Comparison of ENCODE assay signal across 8 cellular contexts in the genomic region with DNA sequence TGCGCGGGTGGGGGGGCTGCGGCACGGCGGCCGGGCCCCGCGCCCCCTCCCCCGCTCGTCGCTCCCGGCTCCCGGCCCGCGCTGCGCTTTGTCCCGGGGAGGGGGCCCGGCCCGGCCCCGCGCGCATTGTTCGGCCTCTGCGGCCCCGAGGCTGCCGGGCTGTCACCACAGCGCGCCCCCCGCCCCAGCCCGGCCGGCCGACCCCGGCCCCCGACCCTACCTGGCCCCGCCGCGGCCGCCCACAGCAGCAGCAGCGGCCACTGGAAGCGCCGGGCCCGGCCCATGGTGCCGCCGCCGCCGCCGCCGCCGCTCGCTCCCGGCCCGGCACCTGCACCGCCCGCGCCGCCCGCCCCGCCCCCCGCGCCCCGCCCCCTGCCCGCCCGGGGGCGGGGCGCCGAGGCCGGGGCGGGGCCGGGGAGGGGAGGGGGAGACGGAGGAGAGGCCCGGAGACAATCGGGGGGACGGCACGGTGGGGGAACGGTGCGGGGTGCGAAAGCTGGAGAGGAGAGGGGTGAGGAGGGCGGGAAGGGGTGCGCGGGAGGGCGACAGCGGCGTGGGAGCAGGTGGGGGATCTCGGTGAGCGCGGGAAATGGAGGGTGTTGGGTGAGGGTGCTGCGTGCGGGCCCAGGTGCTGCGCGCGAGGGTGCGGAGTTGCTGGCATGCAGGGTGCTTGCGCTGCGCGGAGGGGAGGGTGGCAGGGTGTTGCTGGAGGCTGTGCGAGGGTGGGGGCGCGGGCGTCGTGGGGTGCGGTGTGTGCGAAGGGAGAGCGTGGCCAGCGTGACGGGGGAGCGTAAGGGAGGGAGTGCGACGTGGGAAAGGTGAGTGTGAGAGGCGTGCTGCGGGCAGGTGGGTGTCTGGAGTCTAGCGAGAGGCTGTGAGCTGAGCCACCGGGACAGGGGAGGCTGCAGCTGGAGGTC. TPM values are rescaled to one million over a fixed set of nuclear protein-coding genes. Genes with fewer than 3 reads are reported as not detected.
DNase-seq lines count a peak whose midpoint lies in the region; ATAC-seq and TF ChIP-seq lines count a peak whose summit lies in the region.

A gene with protein sequence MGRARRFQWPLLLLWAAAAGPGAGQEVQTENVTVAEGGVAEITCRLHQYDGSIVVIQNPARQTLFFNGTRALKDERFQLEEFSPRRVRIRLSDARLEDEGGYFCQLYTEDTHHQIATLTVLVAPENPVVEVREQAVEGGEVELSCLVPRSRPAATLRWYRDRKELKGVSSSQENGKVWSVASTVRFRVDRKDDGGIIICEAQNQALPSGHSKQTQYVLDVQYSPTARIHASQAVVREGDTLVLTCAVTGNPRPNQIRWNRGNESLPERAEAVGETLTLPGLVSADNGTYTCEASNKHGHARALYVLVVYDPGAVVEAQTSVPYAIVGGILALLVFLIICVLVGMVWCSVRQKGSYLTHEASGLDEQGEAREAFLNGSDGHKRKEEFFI (minus strand): TSS at position 344 of the 917 bp plus-strand sequence. CDS start 60 bp downstream, at position 284.

- DNase-seq in LoVo (ENCODE audit: low spot score) (peak; percentile 32), mucosa of descending colon (peak; percentile 43 to 71 (median 65)), AG08395 (ENCODE audit: low spot score) (no peak)
- peak; percentile 48 for DNase-seq in activated CD8-positive, alpha-beta T cell treated with anti-CD3 and anti-CD28 coated beads, Interleukin-2, amount 10 ng/mL, durations not matched to agents 7 days and 5 days
- DNase-seq in effector memory CD8-positive, alpha-beta T cell, result peak; percentile 28 to 42 (median 37)
- peak; percentile 51 for DNase-seq in stimulated activated naive CD8-positive, alpha-beta T cell treated with anti-CD3 and anti-CD28 coated beads, Interleukin-15, Interleukin-2, amounts not matched to agents 100 U/mL and 50 U/mL, for 24 hours

- H4K20me1 ChIP-seq in BLaER1 treated with 17β-estradiol and CSF1 and Interleukin-3, amounts not matched to agents 10 nM and 100 nM, result peaks cover 0 to 8% (median 0%) of the 10 kb centered on the region in 11 experiments; a peak in 3 of 22 replicates

- peaks cover 0 to 18% (median 9%) of the 10 kb centered on the region in 11 experiments; a peak in 15 of 22 replicates for H3K27me3 ChIP-seq in BLaER1 treated with 17β-estradiol and CSF1 and Interleukin-3, amounts not matched to agents 10 nM and 100 nM

- peak within 1 kb of the TSS in 9 of 11 experiments; percentile 33 to 81 (median 70); a peak in 18 of 22 replicates for H3K27ac ChIP-seq in BLaER1 treated with 17β-estradiol and CSF1 and Interleukin-3, amounts not matched to agents 10 nM and 100 nM

- POLR2A ChIA-PET in activated CD8-positive, alpha-beta T cell treated with anti-CD3 and anti-CD28 coated beads, Interleukin-2, amount 10 ng/mL, durations not matched to agents 7 days and 5 days (lab: Charles Lee), result no interaction called here

- peak within 1 kb of the TSS; percentile 70 for H3K4me3 Mint-ChIP-seq in activated CD8-positive, alpha-beta T cell treated with anti-CD3 and anti-CD28 coated beads, Interleukin-2, amount 10 ng/mL, durations not matched to agents 7 days and 5 days
- peak within 1 kb of the TSS; percentile 80 to 84 for H3K4me3 Mint-ChIP-seq in effector memory CD8-positive, alpha-beta T cell

- H3K4me1 ChIP-seq in BLaER1 treated with 17β-estradiol and CSF1 and Interleukin-3, amounts not matched to agents 10 nM and 100 nM, result peaks cover 34 to 59% (median 52%) of the 10 kb centered on the region in 10 experiments
- peaks cover 6% of the 10 kb centered on the region for H3K4me1 ChIP-seq in mucosa of descending colon (ENCODE audit: low read depth)

- peaks cover 55% of the 10 kb centered on the region for H3K27me3 Mint-ChIP-seq in activated CD8-positive, alpha-beta T cell treated with anti-CD3 and anti-CD28 coated beads, Interleukin-2, amount 10 ng/mL, durations not matched to agents 7 days and 5 days (ENCODE audit: low read depth)
- H3K27me3 Mint-ChIP-seq in effector memory CD8-positive, alpha-beta T cell, result peaks cover 48 to 66% of the 10 kb centered on the region in 2 donors

- peaks cover 17% of the 10 kb centered on the region for H3K4me1 Mint-ChIP-seq in activated CD8-positive, alpha-beta T cell treated with anti-CD3 and anti-CD28 coated beads, Interleukin-2, amount 10 ng/mL, durations not matched to agents 7 days and 5 days (ENCODE audit: low read depth)
- H3K4me1 Mint-ChIP-seq in effector memory CD8-positive, alpha-beta T cell (ENCODE audit: low read depth in 2 of 2), result peaks cover 12 to 14% of the 10 kb centered on the region in 2 donors

- intact Hi-C loops in mucosa of descending colon (cut with DNase I, micrococcal nuclease), result loop anchor here in 1 of 2 donors (10.0 kb wide), 1 partner anchor 85 kb away; no protein-coding TSS in a partner anchor

- H3K4me2 ChIP-seq in BLaER1 treated with 17β-estradiol and CSF1 and Interleukin-3, amounts not matched to agents 10 nM and 100 nM, result peak within 1 kb of the TSS; percentile 92 to 100 (median 99)

- H3K4me3 ChIP-seq in BLaER1 treated with 17β-estradiol and CSF1 and Interleukin-3, amounts not matched to agents 10 nM and 100 nM, result peak within 1 kb of the TSS; percentile 56 to 83 (median 70)
- H3K4me3 ChIP-seq in mucosa of descending colon, result no peak within 1 kb of the TSS

- TF ChIP-seq CTCF in mucosa of descending colon (IDR thresholded peaks at IDR 0.05), result no peak

- H3K9ac ChIP-seq in BLaER1 treated with 17β-estradiol and CSF1 and Interleukin-3, amounts not matched to agents 10 nM and 100 nM, result peak within 1 kb of the TSS; percentile 67 to 92 (median 78)

- no peaks in the 10 kb centered on the region for H3K9me3 ChIP-seq in BLaER1 treated with 17β-estradiol and CSF1 and Interleukin-3, amounts not matched to agents 10 nM and 100 nM (replicated peaks in 1 of 11)
- no peaks in the 10 kb centered on the region for H3K9me3 ChIP-seq in mucosa of descending colon

- CTCF ChIA-PET in activated CD8-positive, alpha-beta T cell treated with anti-CD3 and anti-CD28 coated beads, Interleukin-2, amount 10 ng/mL, durations not matched to agents 7 days and 5 days (lab: Charles Lee), result no interaction called here

- no peaks in the 10 kb centered on the region for H3K36me3 Mint-ChIP-seq in activated CD8-positive, alpha-beta T cell treated with anti-CD3 and anti-CD28 coated beads, Interleukin-2, amount 10 ng/mL, durations not matched to agents 7 days and 5 days (ENCODE audit: low read depth)
- peaks cover 3% of the 10 kb centered on the region for H3K36me3 Mint-ChIP-seq in effector memory CD8-positive, alpha-beta T cell (ENCODE audit: insufficient read depth)

- peak within 1 kb of the TSS; percentile 11 for H3K27ac Mint-ChIP-seq in activated CD8-positive, alpha-beta T cell treated with anti-CD3 and anti-CD28 coated beads, Interleukin-2, amount 10 ng/mL, durations not matched to agents 7 days and 5 days
- no peak within 1 kb of the TSS for H3K27ac Mint-ChIP-seq in effector memory CD8-positive, alpha-beta T cell

- H3K9me3 Mint-ChIP-seq in activated CD8-positive, alpha-beta T cell treated with anti-CD3 and anti-CD28 coated beads, Interleukin-2, amount 10 ng/mL, durations not matched to agents 7 days and 5 days (ENCODE audit: insufficient read depth), result no peaks in the 10 kb centered on the region
- no peaks in the 10 kb centered on the region for H3K9me3 Mint-ChIP-seq in effector memory CD8-positive, alpha-beta T cell

- ATAC-seq in activated CD8-positive, alpha-beta T cell treated with anti-CD3 and anti-CD28 coated beads, Interleukin-2, amount 10 ng/mL, durations not matched to agents 7 days and 5 days, result peak; percentile 84
- ATAC-seq in effector memory CD8-positive, alpha-beta T cell (replicated peaks), result peak; percentile 85
- peak; percentile 89 for ATAC-seq in mucosa of descending colon
- peak; percentile 65 for ATAC-seq in stimulated activated naive CD8-positive, alpha-beta T cell treated with anti-CD3 and anti-CD28 coated beads, Interleukin-15, Interleukin-2, amounts not matched to agents 100 U/mL and 50 U/mL, for 24 hours
- ATAC-seq in GM18511 (IDR thresholded peaks at IDR 0.05; ENCODE audit: unreplicated experiment), result no peak

- no peaks in the 10 kb centered on the region for H3K36me3 ChIP-seq in BLaER1 treated with 17β-estradiol and CSF1 and Interleukin-3, amounts not matched to agents 10 nM and 100 nM
- no peaks in the 10 kb centered on the region for H3K36me3 ChIP-seq in mucosa of descending colon (ENCODE audit: low read depth)

RNA-seq across cellular contexts. Expression of the gene that starts here (rescaled TPM):
- total RNA-seq in activated CD8-positive, alpha-beta T cell treated with anti-CD3 and anti-CD28 coated beads, Interleukin-2, amount 10 ng/mL, durations not matched to agents 7 days and 5 days, result under 1 TPM; 0.10 to 0.40 TPM
- 10 to 100 TPM in 1 of 3 donors, 1 to 10 TPM in 2; 1.2 to 26.2 (median 3.4) TPM for total RNA-seq in mucosa of descending colon

Comparison
In these comparisons a context has a peak if more than half of its experiments do, and no peak if none do; other contexts are left out.
1. Peak in DNase-seq and ATAC-seq in activated CD8-positive, alpha-beta T cell treated with anti-CD3 and anti-CD28 coated beads, Interleukin-2, amount 10 ng/mL, durations not matched to agents 7 days and 5 days; RNA of the gene not detected or under 1 TPM.